Comparison of ENCODE assay signal across 7 cellular contexts in genomic region chr7:80133361-80134104, GRCh38. TPM values are rescaled to one million over a fixed set of nuclear protein-coding genes. Genes with fewer than 3 reads are reported as not detected.
DNase-seq lines count a peak whose midpoint lies in the region; ATAC-seq and TF ChIP-seq lines count a peak whose summit lies in the region.

No MANE protein-coding gene starts in this region.

- no peak for ATAC-seq in activated CD8-positive, alpha-beta T cell treated with anti-CD3 and anti-CD28 coated beads, Interleukin-2, amount 10 ng/mL, durations not matched to agents 7 days and 5 days
- ATAC-seq in GM18907 (IDR thresholded peaks at IDR 0.05; ENCODE audit: unreplicated experiment) = no peak

- peak; percentile 30 for DNase-seq in HFFc6
- DNase-seq in activated CD8-positive, alpha-beta T cell treated with anti-CD3 and anti-CD28 coated beads, Interleukin-2, amount 10 ng/mL, durations not matched to agents 7 days and 5 days = no peak
- no peak for DNase-seq in NCI-H1105 (lab: John Stamatoyannopoulos, UW)
- no peak for DNase-seq in effector CD8-positive, alpha-beta T cell (lab: John Stamatoyannopoulos, UW)

- H3K9ac ChIP-seq in iPS-15b (ENCODE audit: low read depth, low read length) = no peak overlapping the region

- H3K36me3 ChIP-seq in iPS-15b (ENCODE audit: control insufficient read depth, insufficient read depth, low read length) = no peaks in the 10 kb centered on the region

- H3K27ac Mint-ChIP-seq in HFFc6 = peak overlapping the region; percentile 84
- no peak overlapping the region for H3K27ac Mint-ChIP-seq in activated CD8-positive, alpha-beta T cell treated with anti-CD3 and anti-CD28 coated beads, Interleukin-2, amount 10 ng/mL, durations not matched to agents 7 days and 5 days

- peaks cover 53% of the 10 kb centered on the region for H3K4me1 Mint-ChIP-seq in HFFc6 (ENCODE audit: low read depth)
- H3K4me1 Mint-ChIP-seq in activated CD8-positive, alpha-beta T cell treated with anti-CD3 and anti-CD28 coated beads, Interleukin-2, amount 10 ng/mL, durations not matched to agents 7 days and 5 days (ENCODE audit: low read depth) = peaks cover 14% of the 10 kb centered on the region

- H3K4me3 Mint-ChIP-seq in HFFc6 = peak overlapping the region; percentile 83
- H3K4me3 Mint-ChIP-seq in activated CD8-positive, alpha-beta T cell treated with anti-CD3 and anti-CD28 coated beads, Interleukin-2, amount 10 ng/mL, durations not matched to agents 7 days and 5 days = peak overlapping the region; percentile 9

- H3K9me3 Mint-ChIP-seq in HFFc6 = no peaks in the 10 kb centered on the region
- no peaks in the 10 kb centered on the region for H3K9me3 Mint-ChIP-seq in activated CD8-positive, alpha-beta T cell treated with anti-CD3 and anti-CD28 coated beads, Interleukin-2, amount 10 ng/mL, durations not matched to agents 7 days and 5 days (ENCODE audit: insufficient read depth)

- H3K27me3 ChIP-seq in iPS-15b (ENCODE audit: control insufficient read depth, insufficient read depth, low read length) = peaks cover 22% of the 10 kb centered on the region

- CTCF ChIA-PET in activated CD8-positive, alpha-beta T cell treated with anti-CD3 and anti-CD28 coated beads, Interleukin-2, amount 10 ng/mL, durations not matched to agents 7 days and 5 days (lab: Charles Lee) = interaction anchor here (0.9 to 2.3 kb wide), 6 partner anchors 15 to 55 kb away, joined by 3 to 8 read pairs (median 3); no protein-coding TSS in a partner anchor

- no peaks in the 10 kb centered on the region for H3K9me3 ChIP-seq in iPS-15b (ENCODE audit: control insufficient read depth, insufficient read depth, low read length)

- peak overlapping the region in 17 of 21 experiments; percentile 59 to 99 (median 95) for H3K27ac ChIP-seq in skin epidermis

- POLR2A ChIA-PET in activated CD8-positive, alpha-beta T cell treated with anti-CD3 and anti-CD28 coated beads, Interleukin-2, amount 10 ng/mL, durations not matched to agents 7 days and 5 days (lab: Charles Lee) = interaction anchor here (1.1 kb wide), 1 partner anchor 26 kb away, joined by 3 read pairs; no protein-coding TSS in a partner anchor

- H3K4me1 ChIP-seq in iPS-15b (ENCODE audit: control insufficient read depth, insufficient read depth, low read length) = peaks cover 4% of the 10 kb centered on the region

- H3K4me3 ChIP-seq in iPS-15b (ENCODE audit: low read depth, low read length) = peak overlapping the region; percentile 88
- H3K4me3 ChIP-seq in skin epidermis = peak overlapping the region in 5 of 7 experiments; percentile 63 to 92 (median 91)

- peaks cover 11% of the 10 kb centered on the region for H3K36me3 Mint-ChIP-seq in HFFc6 (ENCODE audit: low read depth)
- H3K36me3 Mint-ChIP-seq in activated CD8-positive, alpha-beta T cell treated with anti-CD3 and anti-CD28 coated beads, Interleukin-2, amount 10 ng/mL, durations not matched to agents 7 days and 5 days (ENCODE audit: low read depth) = no peaks in the 10 kb centered on the region

- H3K27me3 Mint-ChIP-seq in HFFc6 (ENCODE audit: insufficient read depth) = 0 out of 2 replicates have a peak, but pooled peaks cover 3% of the 10 kb centered on the region
- H3K27me3 Mint-ChIP-seq in activated CD8-positive, alpha-beta T cell treated with anti-CD3 and anti-CD28 coated beads, Interleukin-2, amount 10 ng/mL, durations not matched to agents 7 days and 5 days (ENCODE audit: low read depth) = peaks cover 48% of the 10 kb centered on the region

- TF ChIP-seq CTCF in HFFc6 (IDR thresholded peaks at IDR 0.05) = peak; percentile 48; the same call in 1 of the 2 replicates

RNA-seq across cellular contexts. Expression of gene GNAI1, which starts 1.1 kb away (rescaled TPM):
- total RNA-seq in HFFc6 (2021; fragmentation: NEBNext Ultra II Directional; extraction: Animal tissue kit (Norgen Biotek cat#: 25700)) = 10 to 100 TPM; 58.8 to 70.9 (median 66.4) TPM
- total RNA-seq in activated CD8-positive, alpha-beta T cell treated with anti-CD3 and anti-CD28 coated beads, Interleukin-2, amount 10 ng/mL, durations not matched to agents 7 days and 5 days = not detected

Comparison
In these comparisons a context has a peak if more than half of its experiments do, and no peak if none do; other contexts are left out.
1. RNA of gene GNAI1, which starts 1.1 kb away (total RNA-seq): 58.8 to 70.9 TPM in HFFc6; not detected in activated CD8-positive, alpha-beta T cell treated with anti-CD3 and anti-CD28 coated beads, Interleukin-2, amount 10 ng/mL, durations not matched to agents 7 days and 5 days; every median in the first group is over 10 times any median in the second.